In genomic region chr4:51831133-51831532, GRCh38 we compare ENCODE assay signal across 8 cellular contexts.
DNase-seq lines count a peak whose midpoint lies in the region; ATAC-seq and TF ChIP-seq lines count a peak whose summit lies in the region.

No MANE protein-coding gene starts in this region.

- H3K27me3 ChIP-seq in HL-60 (ENCODE audit: insufficient read depth, poor library complexity, severe bottlenecking): no peaks in the 10 kb centered on the region

- no peak overlapping the region for H3K4me3 ChIP-seq in HL-60 (replicated peaks; ENCODE audit: insufficient read depth, low read length)

- peak; percentile 41 for TF ChIP-seq CTCF in HL-60 (IDR thresholded peaks at IDR 0.05; ENCODE audit: insufficient read depth, low read length)

- ATAC-seq in GM18858 (IDR thresholded peaks at IDR 0.05; ENCODE audit: unreplicated experiment): peak; percentile 68
- no peak for ATAC-seq in HG03025 (IDR thresholded peaks at IDR 0.05; ENCODE audit: low FRiP score, unreplicated experiment)

- H3K27ac ChIP-seq in HL-60 (replicated peaks): no peak overlapping the region

- DNase-seq in AML-193 (lab: John Stamatoyannopoulos, UW) (peak; percentile 28 to 31), HL-60 (ENCODE audit: low read depth in 1 of 2, low spot score in 1 of 2) (peak in 1 of 2 experiments; percentile 58), T follicular helper cell (ENCODE audit: low read depth) (peak; percentile 46), amygdala (lab: John Stamatoyannopoulos, UW) (peak in 33 of 56 donors; percentile 2 to 77 (median 24)), hypothalamus (lab: John Stamatoyannopoulos, UW) (peak in 29 of 51 donors; percentile 2 to 75 (median 28))
- peak; percentile 65 for DNase-seq in stimulated activated CD4-positive, alpha-beta T cell treated with anti-CD3 and anti-CD28 coated beads, Interleukin-15, amount 100 ng/mL, for 24 hours
